Comparison of ENCODE assay signal across 17 cellular contexts in the genomic region with DNA sequence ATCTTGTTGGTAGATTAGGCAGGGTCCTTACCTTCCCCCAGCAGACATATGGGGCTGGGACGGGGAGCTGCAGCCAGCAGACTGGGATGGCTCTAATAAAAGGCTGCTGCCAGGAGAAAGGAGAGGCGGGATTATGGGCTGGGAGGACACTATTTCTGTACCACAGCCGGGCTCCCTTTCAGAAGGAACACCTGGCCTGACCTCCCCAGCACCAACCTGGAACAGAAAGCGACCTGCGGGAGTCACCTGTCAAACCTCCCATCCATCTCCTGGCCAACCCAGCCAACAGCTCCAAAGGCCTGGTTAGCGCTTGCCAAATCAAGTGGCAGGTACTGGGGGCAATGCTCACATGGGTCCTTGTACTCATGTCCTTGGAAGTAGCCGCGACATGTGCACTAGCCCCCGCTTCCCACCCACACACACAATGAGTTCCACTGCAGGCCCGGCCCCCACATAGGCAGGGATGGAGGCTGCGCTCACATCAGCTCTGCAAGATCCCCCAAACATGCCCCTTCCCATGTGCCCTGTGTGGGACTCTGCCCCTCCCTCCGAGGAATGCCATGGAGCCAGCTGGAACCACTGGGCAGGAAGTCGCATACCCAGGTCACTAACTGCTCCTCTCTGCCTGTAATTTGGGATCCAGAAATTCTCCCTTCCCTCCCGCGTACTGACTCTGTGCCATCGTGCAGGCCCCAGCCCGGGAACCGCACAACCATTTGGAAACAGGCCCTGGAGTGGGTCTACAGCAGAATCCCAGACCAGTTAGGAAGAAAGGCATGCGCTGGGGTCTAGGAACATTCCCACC.
DNase-seq lines count a peak whose midpoint lies in the region; ATAC-seq and TF ChIP-seq lines count a peak whose summit lies in the region.
"Had no signal": no experiment of that assay in that cellular context is flagged by ENCODE, and none has a peak within 500 bp of the region (broad histone marks: within the 10 kb centered on the region; RNA-seq: fewer than 3 reads in every experiment).

No MANE protein-coding gene starts in this region.

- peaks cover 0 to 1% (median 0%) of the 10 kb centered on the region in 9 donors for H3K9me3 Mint-ChIP-seq in naive thymus-derived CD8-positive, alpha-beta T cell
- no peaks in the 10 kb centered on the region for H3K9me3 Mint-ChIP-seq in activated naive CD4-positive, alpha-beta T cell treated with anti-CD3 and anti-CD28 coated beads, Interleukin-2, amount 10 ng/mL, durations not matched to agents 7 days and 5 days
- H3K9me3 Mint-ChIP-seq: natural killer cell had no signal

- H3K4me3 ChIP-seq in gastrocnemius medialis (no peak overlapping the region), SJCRH30 (no peak overlapping the region)
- H3K4me3 ChIP-seq: esophagus squamous epithelium, hepatocyte, skin epidermis had no signal

- H3K27me3 Mint-ChIP-seq in naive thymus-derived CD8-positive, alpha-beta T cell: peaks cover 0 to 2% (median 0%) of the 10 kb centered on the region in 5 donors
- no peaks in the 10 kb centered on the region for H3K27me3 Mint-ChIP-seq in activated naive CD4-positive, alpha-beta T cell treated with anti-CD3 and anti-CD28 coated beads, Interleukin-2, amount 10 ng/mL, durations not matched to agents 7 days and 5 days
- H3K27me3 Mint-ChIP-seq: activated naive CD8-positive, alpha-beta T cell had no signal

- H3K9me3 ChIP-seq in gastrocnemius medialis: no peaks in the 10 kb centered on the region
- no peaks in the 10 kb centered on the region for H3K9me3 ChIP-seq in SJCRH30 (replicated peaks)
- H3K9me3 ChIP-seq: esophagus squamous epithelium had no signal

- peaks cover 76 to 82% of the 10 kb centered on the region in 2 donors for H3K4me1 ChIP-seq in gastrocnemius medialis
- H3K4me1 ChIP-seq in SJCRH30: peaks cover 15% of the 10 kb centered on the region

- H3K4me3 Mint-ChIP-seq in naive thymus-derived CD8-positive, alpha-beta T cell: no peak overlapping the region
- no peak overlapping the region for H3K4me3 Mint-ChIP-seq in activated naive CD4-positive, alpha-beta T cell treated with anti-CD3 and anti-CD28 coated beads, Interleukin-2, amount 10 ng/mL, durations not matched to agents 7 days and 5 days
- H3K4me3 Mint-ChIP-seq: activated naive CD8-positive, alpha-beta T cell; natural killer cell had no signal

- H3K36me3 ChIP-seq in gastrocnemius medialis: peaks cover 0 to 18% of the 10 kb centered on the region in 2 donors
- H3K36me3 ChIP-seq in SJCRH30: no peaks in the 10 kb centered on the region

- H3K27ac Mint-ChIP-seq in naive thymus-derived CD8-positive, alpha-beta T cell: peak overlapping the region in 1 of 10 donors; percentile 35
- no peak overlapping the region for H3K27ac Mint-ChIP-seq in activated naive CD4-positive, alpha-beta T cell treated with anti-CD3 and anti-CD28 coated beads, Interleukin-2, amount 10 ng/mL, durations not matched to agents 7 days and 5 days
- H3K27ac Mint-ChIP-seq: activated naive CD8-positive, alpha-beta T cell; natural killer cell had no signal

- no peak for TF ChIP-seq POLR2A in gastrocnemius medialis (IDR thresholded peaks at IDR 0.05)

- H3K36me3 Mint-ChIP-seq in naive thymus-derived CD8-positive, alpha-beta T cell: peaks cover 0 to 30% (median 0%) of the 10 kb centered on the region in 3 donors
- peaks cover 34% of the 10 kb centered on the region for H3K36me3 Mint-ChIP-seq in activated naive CD4-positive, alpha-beta T cell treated with anti-CD3 and anti-CD28 coated beads, Interleukin-2, amount 10 ng/mL, durations not matched to agents 7 days and 5 days
- H3K36me3 Mint-ChIP-seq: natural killer cell had no signal

- no peak for ATAC-seq in gastrocnemius medialis
- no peak for ATAC-seq in activated CD4-positive, CD25-positive, alpha-beta regulatory T cell treated with anti-CD3 and anti-CD28 coated beads, Interleukin-2, amount 50 U/mL, for 24 hours
- no peak for ATAC-seq in naive thymus-derived CD8-positive, alpha-beta T cell
- ATAC-seq: left colon, natural killer cell had no signal

- intact Hi-C loops in gastrocnemius medialis (cut with DNase I; ENCODE audit: low total_unique reads): no loop called here

- no peak for TF ChIP-seq CTCF in gastrocnemius medialis (IDR thresholded peaks at IDR 0.05 in 4 of 5, conservative IDR thresholded peaks at IDR 0.05 in 1 of 5)

- CTCF ChIA-PET in activated naive CD4-positive, alpha-beta T cell treated with anti-CD3 and anti-CD28 coated beads, Interleukin-2, amount 10 ng/mL, durations not matched to agents 7 days and 5 days (lab: Charles Lee): no interaction called here

- H3K4me1 Mint-ChIP-seq in naive thymus-derived CD8-positive, alpha-beta T cell: peaks cover 0 to 2% (median 0%) of the 10 kb centered on the region in 4 donors
- H3K4me1 Mint-ChIP-seq in activated naive CD4-positive, alpha-beta T cell treated with anti-CD3 and anti-CD28 coated beads, Interleukin-2, amount 10 ng/mL, durations not matched to agents 7 days and 5 days: no peaks in the 10 kb centered on the region
- H3K4me1 Mint-ChIP-seq: natural killer cell had no signal

- POLR2A ChIA-PET in naive thymus-derived CD8-positive, alpha-beta T cell (lab: Charles Lee): no interaction called here

- H3K27ac ChIP-seq in angular gyrus (ENCODE audit: low read depth, low read length) (peak overlapping the region; percentile 23), layer of hippocampus (ENCODE audit: low read depth, low read length) (peak overlapping the region; percentile 0), gastrocnemius medialis (peak overlapping the region; percentile 18 to 46 (median 42)), SJCRH30 (no peak overlapping the region)
- H3K27ac ChIP-seq: esophagus squamous epithelium, hepatocyte had no signal

- in situ Hi-C loops in gastrocnemius medialis (cut with MboI; ENCODE audit: low sequenced_read_pairs in 4 of 4): loop anchor here (5.0 to 10.0 kb wide), 2 partner anchors 413 to 416 kb away; no protein-coding TSS in a partner anchor

- DNase-seq in DMS 273 treated with DMSO at 0.1 percent for 48 hours (lab: John Stamatoyannopoulos, UW) (peak; percentile 7), gastrocnemius medialis (no peak), SJCRH30 (no peak)
- no peak for DNase-seq in naive thymus-derived CD8-positive, alpha-beta T cell
- no peak for DNase-seq in activated naive CD4-positive, alpha-beta T cell treated with anti-CD3 and anti-CD28 coated beads, Interleukin-2, amount 10 ng/mL, durations not matched to agents 7 days and 5 days
- DNase-seq: DMS79, esophagus squamous epithelium, left colon, natural killer cell, NCI-H187 treated with DMSO at 0.1 percent for 48 hours, NCI-H526 treated with DMSO at 0.1 percent for 48 hours had no signal

- H3K27me3 ChIP-seq in layer of hippocampus (ENCODE audit: control insufficient read depth, insufficient read depth, low read length): no peaks in the 10 kb centered on the region
- no peaks in the 10 kb centered on the region for H3K27me3 ChIP-seq in gastrocnemius medialis
- no peaks in the 10 kb centered on the region for H3K27me3 ChIP-seq in SJCRH30
- H3K27me3 ChIP-seq: esophagus squamous epithelium, hepatocyte had no signal
